10 cellular contexts compared by ENCODE assay signal in genomic region chr12:132471011-132471857, GRCh38. TPM values are rescaled to one million over a fixed set of nuclear protein-coding genes. Genes with fewer than 3 reads are reported as not detected.
DNase-seq lines count a peak whose midpoint lies in the region; ATAC-seq and TF ChIP-seq lines count a peak whose summit lies in the region.
"Had no signal": no experiment of that assay in that cellular context is flagged by ENCODE, and none has a peak within 500 bp of the region (broad histone marks: within the 10 kb centered on the region; RNA-seq: fewer than 3 reads in every experiment).

No MANE protein-coding gene starts in this region.

- ATAC-seq in Right ventricle myocardium inferior (peak; percentile 82), gastroesophageal sphincter (peak; percentile 31), upper lobe of right lung (peak; percentile 82), aorta (ENCODE audit: low FRiP score) (no peak)

- no peaks in the 10 kb centered on the region for H4K20me1 ChIP-seq in OCI-LY1 (ENCODE audit: insufficient read depth, low read length)

- intact Hi-C loops in Right ventricle myocardium inferior (cut with DNase I) (no loop called here), cardiac septum (cut with DNase I) (no loop called here), upper lobe of right lung (cut with DNase I) (no loop called here), prostate gland (cut with DNase I) (no loop called here), aorta (cut with DNase I) (no loop called here)

- no peak overlapping the region for H3K4me3 ChIP-seq in OCI-LY1 (ENCODE audit: low read depth, low read length, poor library complexity, severe bottlenecking)
- no peak overlapping the region for H3K4me3 ChIP-seq in gastroesophageal sphincter
- H3K4me3 ChIP-seq in upper lobe of right lung, result no peak overlapping the region
- no peak overlapping the region for H3K4me3 ChIP-seq in prostate gland
- no peak overlapping the region for H3K4me3 ChIP-seq in aorta (ENCODE audit: low read length in 2 of 2)
- H3K4me3 ChIP-seq: ovary had no signal

- H3K27ac ChIP-seq in OCI-LY1 (ENCODE audit: low read depth, low read length, poor library complexity, severe bottlenecking) (peak overlapping the region; percentile 25), gastroesophageal sphincter (no peak overlapping the region), upper lobe of right lung (no peak overlapping the region), prostate gland (no peak overlapping the region), aorta (ENCODE audit: low read depth in 1 of 2, low read length in 2 of 2) (no peak overlapping the region)
- H3K27ac ChIP-seq: ovary had no signal

- DNase-seq in Right ventricle myocardium inferior (ENCODE audit: missing footprints) (peak; percentile 57), cardiac septum (ENCODE audit: low spot score) (no peak), upper lobe of right lung (no peak), prostate gland (ENCODE audit: low spot score) (no peak), aorta (no peak), NCI-H524 treated with DMSO at 0.1 percent for 48 hours (lab: John Stamatoyannopoulos, UW) (no peak)
- DNase-seq: IMR-90 had no signal

- no peak overlapping the region for H2AFZ ChIP-seq in OCI-LY1 (ENCODE audit: low read length)

- no peak overlapping the region for H3K4me2 ChIP-seq in OCI-LY1 (ENCODE audit: low read length)

- H3K9me2 ChIP-seq in OCI-LY1 (ENCODE audit: low read depth, low read length), result no peaks in the 10 kb centered on the region

- H3K4me1 ChIP-seq in OCI-LY1 (ENCODE audit: insufficient read depth, low read length, severe bottlenecking) (peaks cover 29% of the 10 kb centered on the region), gastroesophageal sphincter (no peaks in the 10 kb centered on the region), upper lobe of right lung (no peaks in the 10 kb centered on the region), prostate gland (replicated peaks) (no peaks in the 10 kb centered on the region), aorta (ENCODE audit: control insufficient read depth in 1 of 2, insufficient read depth in 2 of 2, low read length in 2 of 2) (no peaks in the 10 kb centered on the region)

- 56 to 69% methylated on average over 16 to 17 of the region's 18 CpGs for WGBS in gastroesophageal sphincter (ENCODE audit: low coverage in 1 of 2), 2 donors
- 58% methylated on average over 18 of the region's 18 CpGs for WGBS in prostate gland
- 51 to 53% methylated on average over 18 of the region's 18 CpGs for WGBS in aorta, 2 donors

- H3K9ac ChIP-seq in OCI-LY1 (ENCODE audit: low read length), result no peak overlapping the region

- H3K79me2 ChIP-seq in OCI-LY1 (ENCODE audit: insufficient read depth, low read length), result no peaks in the 10 kb centered on the region

- TF ChIP-seq POLR2A in gastroesophageal sphincter (IDR thresholded peaks at IDR 0.05) (no peak), prostate gland (IDR thresholded peaks at IDR 0.05) (no peak)

- H3F3A ChIP-seq in OCI-LY1 (ENCODE audit: insufficient read depth, low read length), result no peaks in the 10 kb centered on the region; the same call in 1 of the 2 replicates

- TF ChIP-seq EP300 in gastroesophageal sphincter (IDR thresholded peaks at IDR 0.05), result no peak

- H3K9me3 ChIP-seq in OCI-LY1 (ENCODE audit: low read length) (no peaks in the 10 kb centered on the region), gastroesophageal sphincter (no peaks in the 10 kb centered on the region), upper lobe of right lung (no peaks in the 10 kb centered on the region), prostate gland (no peaks in the 10 kb centered on the region), aorta (ENCODE audit: control insufficient read depth, low read length) (no peaks in the 10 kb centered on the region)
- H3K9me3 ChIP-seq: ovary had no signal

- TF ChIP-seq CTCF in OCI-LY1 (IDR thresholded peaks at IDR 0.05; ENCODE audit: low read length) (no peak), gastroesophageal sphincter (IDR thresholded peaks at IDR 0.05) (no peak), upper lobe of right lung (IDR thresholded peaks at IDR 0.05) (no peak), prostate gland (IDR thresholded peaks at IDR 0.05) (no peak)

- no peaks in the 10 kb centered on the region for H3K36me3 ChIP-seq in OCI-LY1 (ENCODE audit: insufficient read depth, low read length)
- H3K36me3 ChIP-seq in gastroesophageal sphincter, result no peaks in the 10 kb centered on the region
- no peaks in the 10 kb centered on the region for H3K36me3 ChIP-seq in upper lobe of right lung
- no peaks in the 10 kb centered on the region for H3K36me3 ChIP-seq in prostate gland
- H3K36me3 ChIP-seq in aorta (ENCODE audit: control insufficient read depth in 1 of 2, insufficient read depth in 2 of 2, low read length in 1 of 2), result no peaks in the 10 kb centered on the region
- H3K36me3 ChIP-seq: ovary had no signal

- H3K27me3 ChIP-seq in OCI-LY1 (ENCODE audit: insufficient read depth, low read length) (no peaks in the 10 kb centered on the region), gastroesophageal sphincter (peaks cover 35% of the 10 kb centered on the region), upper lobe of right lung (peaks cover 11% of the 10 kb centered on the region), prostate gland (replicated peaks; ENCODE audit: insufficient read depth) (peaks cover 2% of the 10 kb centered on the region), aorta (ENCODE audit: control insufficient read depth in 1 of 2, insufficient read depth in 2 of 2, low read length in 1 of 2) (no peaks in the 10 kb centered on the region)
- H3K27me3 ChIP-seq: ovary had no signal

RNA-seq across cellular contexts. Expression of gene FBRSL1, which starts 18.7 kb away (rescaled TPM):
- 51.9 TPM for total RNA-seq in Right ventricle myocardium inferior
- total RNA-seq in cardiac septum, result 60.4 TPM
- total RNA-seq in gastroesophageal sphincter, result 10 to 100 TPM in 2 of 4 donors, 1 to 10 TPM in 2; 8.5 to 24.7 (median 15.5) TPM
- total RNA-seq in upper lobe of right lung, result 49.5 TPM
- 10 to 100 TPM; 34.2 to 69.2 TPM for total RNA-seq in prostate gland
- 10 to 100 TPM; 49.0 to 51.0 TPM for total RNA-seq in aorta
- 10 to 100 TPM in 1 of 2 donors, 1 to 10 TPM in 1; 6.4 to 25.0 TPM for polyA plus RNA-seq in aorta
